ENCODE assay signal across 14 cellular contexts in genomic region chr3:12752803-12753202, GRCh38. TPM values are rescaled to one million over a fixed set of nuclear protein-coding genes. Genes with fewer than 3 reads are reported as not detected.
A peak's percentile ranks its signal among the peaks of the same experiment; 100 is the strongest.
DNase-seq lines count a peak whose midpoint lies in the region; ATAC-seq and TF ChIP-seq lines count a peak whose summit lies in the region.
"Had no signal": no experiment of that assay in that cellular context is flagged by ENCODE, and none has a peak within 500 bp of the region (broad histone marks: within the 10 kb centered on the region; RNA-seq: fewer than 3 reads in every experiment).

No MANE protein-coding gene starts in this region.

- H3K4me1 ChIP-seq in body of pancreas, result peaks cover 8% of the 10 kb centered on the region

- intact Hi-C loops in body of pancreas (cut with DNase I), result no loop called here

- no peak for TF ChIP-seq POLR2A in body of pancreas (IDR thresholded peaks at IDR 0.05)

- H3K27me3 Mint-ChIP-seq in stimulated activated naive CD8-positive, alpha-beta T cell treated with anti-CD3 and anti-CD28 coated beads, Interleukin-15, amount 100 ng/mL, for 72 hours, result peaks cover 6% of the 10 kb centered on the region

- no peaks in the 10 kb centered on the region for H3K9me3 Mint-ChIP-seq in stimulated activated naive CD8-positive, alpha-beta T cell treated with anti-CD3 and anti-CD28 coated beads, Interleukin-15, amount 100 ng/mL, for 72 hours

- peak; percentile 72 for ATAC-seq in stimulated activated naive CD8-positive, alpha-beta T cell treated with anti-CD3 and anti-CD28 coated beads, Interleukin-15, Interleukin-2, amounts not matched to agents 100 U/mL and 50 U/mL, for 24 hours
- no peak for ATAC-seq in stimulated activated naive CD8-positive, alpha-beta T cell treated with anti-CD3 and anti-CD28 coated beads, Interleukin-15, amount 100 ng/mL, for 72 hours
- ATAC-seq in esophagus mucosa (peak; percentile 74), body of pancreas (no peak)

- no peak overlapping the region for H3K4me3 ChIP-seq in body of pancreas
- H3K4me3 ChIP-seq: left ventricle myocardium inferior had no signal

- no peak overlapping the region for H3K4me3 Mint-ChIP-seq in stimulated activated naive CD8-positive, alpha-beta T cell treated with anti-CD3 and anti-CD28 coated beads, Interleukin-15, amount 100 ng/mL, for 72 hours

- WGBS in body of pancreas, 2 donors, result 70 to 86% methylated on average over 2 of the region's 2 CpGs

- H3K36me3 ChIP-seq in body of pancreas (replicated peaks in 1 of 2; ENCODE audit: insufficient read depth in 1 of 2, low read depth in 2 of 2), result no peaks in the 10 kb centered on the region
- H3K36me3 ChIP-seq: left ventricle myocardium inferior had no signal

- no peaks in the 10 kb centered on the region for H3K27me3 ChIP-seq in body of pancreas

- H3K27ac Mint-ChIP-seq in stimulated activated naive CD8-positive, alpha-beta T cell treated with anti-CD3 and anti-CD28 coated beads, Interleukin-15, amount 100 ng/mL, for 72 hours, result peak overlapping the region in 1 of 2 donors; percentile 68
- H3K27ac Mint-ChIP-seq: naive B cell had no signal

- TF ChIP-seq CTCF in body of pancreas (IDR thresholded peaks at IDR 0.05), result no peak

- no peaks in the 10 kb centered on the region for H3K9me3 ChIP-seq in body of pancreas
- H3K9me3 ChIP-seq: left ventricle myocardium inferior had no signal

- H3K27ac ChIP-seq in body of pancreas, result no peak overlapping the region

- peak; percentile 25 for DNase-seq in stimulated activated naive CD8-positive, alpha-beta T cell treated with anti-CD3 and anti-CD28 coated beads, Interleukin-15, Interleukin-2, amounts not matched to agents 100 U/mL and 50 U/mL, for 24 hours
- no peak for DNase-seq in stimulated activated naive CD8-positive, alpha-beta T cell treated with anti-CD3 and anti-CD28 coated beads, Interleukin-15, amount 100 ng/mL, for 72 hours
- DNase-seq in NCI-H526 treated with DMSO at 0.1 percent for 48 hours (lab: John Stamatoyannopoulos, UW) (peak; percentile 10), NCI-H2171 (lab: John Stamatoyannopoulos, UW) (no peak), body of pancreas (no peak), NCI-H2029 treated with DMSO at 0.1 percent for 48 hours (lab: John Stamatoyannopoulos, UW) (no peak)
- no peak for DNase-seq in activated CD8-positive, alpha-beta memory T cell treated with anti-CD3 and anti-CD28 coated beads, Interleukin-2, amount 50 U/mL, for 48 hours
- DNase-seq: activated effector memory CD4-positive, alpha-beta T cell treated with anti-CD3 and anti-CD28 coated beads, Interleukin-2, amount 50 U/mL, for 16 hours; KG1; left ventricle myocardium inferior; naive B cell; NCI-H146 had no signal

- H3K4me1 Mint-ChIP-seq in stimulated activated naive CD8-positive, alpha-beta T cell treated with anti-CD3 and anti-CD28 coated beads, Interleukin-15, amount 100 ng/mL, for 72 hours, result peaks cover 10% of the 10 kb centered on the region

RNA-seq across cellular contexts. Expression of gene TMEM40, which starts 6.3 kb away (rescaled TPM):
- total RNA-seq in esophagus mucosa (237 TPM), body of pancreas (not detected)
- total RNA-seq: activated CD8-positive, alpha-beta memory T cell treated with anti-CD3 and anti-CD28 coated beads for 36 hours had no signal

RNA-seq across cellular contexts. Expression of gene CAND2, which starts 43.7 kb away (rescaled TPM):
- 1.1 TPM for total RNA-seq in esophagus mucosa
- 1 to 10 TPM; 3.6 to 6.6 TPM for total RNA-seq in body of pancreas

Comparison
In these comparisons a context has a peak if more than half of its experiments do, and no peak if none do; other contexts are left out.
1. ATAC-seq: peak in stimulated activated naive CD8-positive, alpha-beta T cell treated with anti-CD3 and anti-CD28 coated beads, Interleukin-15, Interleukin-2, amounts not matched to agents 100 U/mL and 50 U/mL, for 24 hours (single experiment) and esophagus mucosa (single experiment); none in stimulated activated naive CD8-positive, alpha-beta T cell treated with anti-CD3 and anti-CD28 coated beads, Interleukin-15, amount 100 ng/mL, for 72 hours (single experiment) and body of pancreas (single experiment).
2. DNase-seq: peak in stimulated activated naive CD8-positive, alpha-beta T cell treated with anti-CD3 and anti-CD28 coated beads, Interleukin-15, Interleukin-2, amounts not matched to agents 100 U/mL and 50 U/mL, for 24 hours (single experiment) and NCI-H526 treated with DMSO at 0.1 percent for 48 hours (single experiment); none in stimulated activated naive CD8-positive, alpha-beta T cell treated with anti-CD3 and anti-CD28 coated beads, Interleukin-15, amount 100 ng/mL, for 72 hours (0 of 2), NCI-H2171 (single experiment), body of pancreas (0 of 4), activated CD8-positive, alpha-beta memory T cell treated with anti-CD3 and anti-CD28 coated beads, Interleukin-2, amount 50 U/mL, for 48 hours (single experiment) and NCI-H2029 treated with DMSO at 0.1 percent for 48 hours (single experiment).
3. RNA of gene TMEM40, which starts 6.3 kb away (total RNA-seq): 237 TPM in esophagus mucosa (single experiment); not detected in body of pancreas; every median in the first group is over 100 times any median in the second.